Comparison of ENCODE assay signal across 8 cellular contexts in the genomic region with DNA sequence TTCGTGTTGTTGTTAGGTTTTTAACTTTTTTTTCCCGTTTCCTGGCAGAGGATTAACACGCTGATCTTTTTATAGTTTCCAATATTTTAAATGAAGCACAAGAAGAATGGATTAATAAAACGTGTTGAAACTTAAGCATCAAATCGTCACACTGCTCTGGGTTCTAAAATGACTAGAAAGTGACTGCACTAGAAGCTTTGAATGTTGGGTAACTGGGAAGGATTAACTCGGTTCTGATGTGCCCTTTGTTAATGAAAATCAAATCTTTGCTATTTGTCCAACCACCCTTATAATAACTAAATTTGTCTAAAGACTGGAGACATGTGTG.
DNase-seq lines count a peak whose midpoint lies in the region; ATAC-seq and TF ChIP-seq lines count a peak whose summit lies in the region.

No MANE protein-coding gene starts in this region.

- H3K36me3 ChIP-seq in BLaER1: no peaks in the 10 kb centered on the region
- no peaks in the 10 kb centered on the region for H3K36me3 ChIP-seq in iPS-15b (ENCODE audit: control insufficient read depth, insufficient read depth, low read length)

- peak overlapping the region; percentile 81 for H3K4me3 Mint-ChIP-seq in activated B cell treated with CpG ODN at 0.5 μM for 24 hours

- POLR2A ChIA-PET in activated B cell treated with CpG ODN at 0.5 μM for 24 hours (lab: Charles Lee): interaction anchor here (0.7 to 4.7 kb wide), 10 partner anchors 8 to 101 kb away, joined by 3 to 194 read pairs (median 4); a partner anchor contains a TSS

- H3K27ac Mint-ChIP-seq in activated B cell treated with CpG ODN at 0.5 μM for 24 hours: peak overlapping the region; percentile 81

- CTCF ChIA-PET in activated B cell treated with CpG ODN at 0.5 μM for 24 hours (lab: Charles Lee): interaction anchor here (0.7 to 3.1 kb wide), 5 partner anchors 12 to 105 kb away, joined by 3 to 12 read pairs (median 4); a partner anchor contains a TSS

- H3K27ac ChIP-seq in BLaER1 (no peak overlapping the region), temporal lobe (ENCODE audit: low read depth, low read length) (peak overlapping the region; percentile 86)

- H3K9me3 ChIP-seq in BLaER1: peaks cover 12% of the 10 kb centered on the region
- no peaks in the 10 kb centered on the region for H3K9me3 ChIP-seq in iPS-15b (ENCODE audit: control insufficient read depth, insufficient read depth, low read length)

- H3K4me3 ChIP-seq in BLaER1 (peak overlapping the region; percentile 67), iPS-15b (ENCODE audit: low read depth, low read length) (peak overlapping the region; percentile 87)

- intact Hi-C loops in activated B cell treated with CpG ODN at 0.5 μM for 24 hours (cut with micrococcal nuclease): loop anchor here (1.0 to 2.0 kb wide), 4 partner anchors 30 to 99 kb away; no protein-coding TSS in a partner anchor

- peaks cover 21% of the 10 kb centered on the region for H3K4me1 Mint-ChIP-seq in activated B cell treated with CpG ODN at 0.5 μM for 24 hours

- H3K4me1 ChIP-seq in BLaER1 (peaks cover 29% of the 10 kb centered on the region), iPS-15b (ENCODE audit: control insufficient read depth, insufficient read depth, low read length) (no peaks in the 10 kb centered on the region)

- ATAC-seq in GM21723 (IDR thresholded peaks at IDR 0.05; ENCODE audit: unreplicated experiment) (peak; percentile 15), activated B cell treated with CpG ODN at 0.5 μM for 24 hours (ENCODE audit: low read depth) (no peak)

- H3K27me3 ChIP-seq in BLaER1 (no peaks in the 10 kb centered on the region), iPS-15b (ENCODE audit: control insufficient read depth, insufficient read depth, low read length) (peaks cover 13% of the 10 kb centered on the region)

- H3K27me3 Mint-ChIP-seq in activated B cell treated with CpG ODN at 0.5 μM for 24 hours: peaks cover 5% of the 10 kb centered on the region

- no peak for TF ChIP-seq CTCF in activated B cell treated with CpG ODN at 0.5 μM for 24 hours (IDR thresholded peaks at IDR 0.05)

- H3K9ac ChIP-seq in BLaER1 (peak overlapping the region; percentile 56; the same call in 1 of the 2 replicates), iPS-15b (ENCODE audit: low read depth, low read length) (no peak overlapping the region)

- H4K20me1 ChIP-seq in BLaER1: no peaks in the 10 kb centered on the region

- H3K36me3 Mint-ChIP-seq in activated B cell treated with CpG ODN at 0.5 μM for 24 hours (ENCODE audit: low read depth): no peaks in the 10 kb centered on the region

- H3K4me2 ChIP-seq in BLaER1: peak overlapping the region; percentile 99

- DNase-seq in activated B cell treated with CpG ODN at 0.5 μM for 24 hours: no peak
- DNase-seq in activated CD4-positive, CD25-positive, alpha-beta regulatory T cell treated with anti-CD3 and anti-CD28 coated beads, Interleukin-2, amount 50 U/mL, for 72 hours: no peak
- no peak for DNase-seq in activated gamma-delta T cell treated with Interleukin-2 at 50 U/mL for 16 hours
- no peak for DNase-seq in EL

- peaks cover 4% of the 10 kb centered on the region for H3K9me3 Mint-ChIP-seq in activated B cell treated with CpG ODN at 0.5 μM for 24 hours
